ENCODE assay signal across 13 cellular contexts in the genomic region with DNA sequence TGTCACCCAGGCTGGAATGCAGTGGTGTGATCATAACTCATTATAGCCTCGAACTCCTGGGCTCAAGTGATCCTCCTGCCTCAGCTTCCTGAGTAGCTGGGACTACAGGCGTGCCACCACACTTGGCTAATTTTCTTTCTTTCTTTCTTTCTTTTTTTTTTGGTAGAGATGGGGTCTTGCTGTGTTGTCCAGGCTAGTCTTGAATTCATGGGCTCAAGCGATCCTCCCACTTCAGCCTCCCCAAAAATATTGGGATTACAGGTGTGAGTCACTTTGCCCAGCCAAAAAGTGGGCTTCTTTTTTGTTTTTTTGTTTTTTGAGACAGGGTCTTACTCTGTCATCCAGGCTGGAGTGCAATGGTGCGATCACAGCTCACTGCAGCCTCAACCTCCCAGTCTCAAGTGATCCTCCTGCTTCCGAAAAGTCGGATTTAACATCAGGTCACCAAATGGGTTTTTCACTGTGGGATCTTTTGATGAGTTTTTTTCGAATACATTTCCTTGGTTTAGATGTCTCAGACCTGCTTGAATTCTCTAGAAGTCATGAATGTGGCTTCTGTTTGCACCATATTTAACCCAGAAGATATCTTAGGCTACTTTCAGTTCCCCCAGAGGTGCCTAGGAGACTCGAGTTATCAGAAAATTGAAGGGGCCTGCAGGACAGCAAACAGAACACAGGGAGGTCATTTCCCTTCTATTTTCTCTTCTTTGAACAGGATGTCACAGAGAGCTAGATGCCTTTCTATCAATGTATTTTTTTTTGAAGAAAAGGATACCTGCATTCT. TPM values are rescaled to one million over a fixed set of nuclear protein-coding genes. Genes with fewer than 3 reads are reported as not detected.
A peak's percentile ranks its signal among the peaks of the same experiment; 100 is the strongest.
DNase-seq lines count a peak whose midpoint lies in the region; ATAC-seq and TF ChIP-seq lines count a peak whose summit lies in the region.
"Had no signal": no experiment of that assay in that cellular context is flagged by ENCODE, and none has a peak within 500 bp of the region (broad histone marks: within the 10 kb centered on the region; RNA-seq: fewer than 3 reads in every experiment).

No MANE protein-coding gene starts in this region.

- ATAC-seq in GM18909 (IDR thresholded peaks at IDR 0.05; ENCODE audit: poor library complexity, unreplicated experiment) = peak; percentile 72
- ATAC-seq in HG03103 (IDR thresholded peaks at IDR 0.05; ENCODE audit: low read depth, unreplicated experiment) = peak; percentile 79
- peak; percentile 97 to 99 for ATAC-seq in stimulated activated naive B cell treated with anti-CD40 and anti-IgM and Interleukin-4, amounts not matched to agents 10 μg/mL and 1 μg/mL and 100 μg/mL, for 72 hours (replicated peaks)
- no peak for ATAC-seq in effector memory CD8-positive, alpha-beta T cell (replicated peaks)
- ATAC-seq in HG02973 (IDR thresholded peaks at IDR 0.05; ENCODE audit: unreplicated experiment) = no peak
- ATAC-seq: stimulated activated naive CD8-positive, alpha-beta T cell treated with anti-CD3 and anti-CD28 coated beads, Interleukin-15, amount 100 ng/mL, for 72 hours had no signal

- no peaks in the 10 kb centered on the region for H4K20me1 ChIP-seq in OCI-LY7 (ENCODE audit: insufficient read depth, low read length)

- no peaks in the 10 kb centered on the region for H3K4me1 ChIP-seq in OCI-LY7 (ENCODE audit: insufficient read depth, low read length, poor library complexity, severe bottlenecking)

- H3K36me3 ChIP-seq in OCI-LY7 (ENCODE audit: insufficient read depth, low read length) = no peaks in the 10 kb centered on the region

- POLR2A ChIA-PET in OCI-LY7 (lab: Charles Lee) = no interaction called here

- H3K9me2 ChIP-seq in OCI-LY7 (ENCODE audit: insufficient read depth, low read length) = no peaks in the 10 kb centered on the region

- no peak overlapping the region for H3K4me3 ChIP-seq in OCI-LY7 (ENCODE audit: low read depth, low read length, poor library complexity, severe bottlenecking)

- DNase-seq in OCI-LY7 (ENCODE audit: low spot score) = peak; percentile 3
- no peak for DNase-seq in stimulated activated naive B cell treated with anti-CD40 and anti-IgM and Interleukin-4, amounts not matched to agents 10 μg/mL and 1 μg/mL and 100 μg/mL, for 72 hours
- no peak for DNase-seq in effector memory CD8-positive, alpha-beta T cell
- DNase-seq in stimulated activated naive CD4-positive, alpha-beta T cell treated with Interleukin-2 at 50 U/mL for 16 hours (lab: John Stamatoyannopoulos, UW) = no peak
- DNase-seq: activated CD4-positive, alpha-beta T cell treated with anti-CD3 and anti-CD28 coated beads, Interleukin-2, amount 10 ng/mL, durations not matched to agents 7 days and 5 days; activated T-cell treated with anti-CD3 and anti-CD28 coated beads, Interleukin-2, amount 50 U/mL, for 24 hours; DMS53; NCI-H2029 treated with DMSO at 0.1 percent for 48 hours; NCI-H748 treated with DMSO at 0.1 percent for 48 hours; stimulated activated naive CD8-positive, alpha-beta T cell treated with anti-CD3 and anti-CD28 coated beads, Interleukin-15, amount 100 ng/mL, for 72 hours had no signal

- no peak overlapping the region for H3K27ac ChIP-seq in OCI-LY7 (ENCODE audit: low read depth, low read length, poor library complexity, severe bottlenecking)

- H3K9me3 ChIP-seq in OCI-LY7 (ENCODE audit: low read length) = no peaks in the 10 kb centered on the region

- no peak for TF ChIP-seq CTCF in OCI-LY7 (conservative IDR thresholded peaks at IDR 0.05; ENCODE audit: low read length)

- H3K79me2 ChIP-seq in OCI-LY7 (ENCODE audit: insufficient read depth, low read depth, low read length) = no peaks in the 10 kb centered on the region

- no TSS peak for BruUV-seq in OCI-LY7 (replicated peaks; lab: Mats Ljungman, UMichigan)

- CTCF ChIA-PET in OCI-LY7 (lab: Charles Lee; ENCODE audit: unreplicated experiment) = no interaction called here

- H2AFZ ChIP-seq in OCI-LY7 (ENCODE audit: low read length) = no peak overlapping the region

- peaks cover 39 to 54% of the 10 kb centered on the region in 2 donors for H3K4me1 Mint-ChIP-seq in stimulated activated naive B cell treated with anti-CD40 and anti-IgM and Interleukin-4, amounts not matched to agents 10 μg/mL and 1 μg/mL and 100 μg/mL, for 72 hours
- peaks cover 0 to 4% of the 10 kb centered on the region in 2 donors for H3K4me1 Mint-ChIP-seq in effector memory CD8-positive, alpha-beta T cell (ENCODE audit: low read depth in 2 of 2)

- peaks cover 33% of the 10 kb centered on the region in 2 donors for H3K36me3 Mint-ChIP-seq in stimulated activated naive B cell treated with anti-CD40 and anti-IgM and Interleukin-4, amounts not matched to agents 10 μg/mL and 1 μg/mL and 100 μg/mL, for 72 hours
- H3K36me3 Mint-ChIP-seq in effector memory CD8-positive, alpha-beta T cell (ENCODE audit: insufficient read depth) = peaks cover 3% of the 10 kb centered on the region

- peaks cover 20 to 27% of the 10 kb centered on the region in 2 donors for H3K27me3 Mint-ChIP-seq in stimulated activated naive B cell treated with anti-CD40 and anti-IgM and Interleukin-4, amounts not matched to agents 10 μg/mL and 1 μg/mL and 100 μg/mL, for 72 hours
- peaks cover 69 to 82% of the 10 kb centered on the region in 2 donors for H3K27me3 Mint-ChIP-seq in effector memory CD8-positive, alpha-beta T cell

- H3K4me2 ChIP-seq in OCI-LY7 (ENCODE audit: low read length) = no peak overlapping the region

- H3K4me3 Mint-ChIP-seq in stimulated activated naive B cell treated with anti-CD40 and anti-IgM and Interleukin-4, amounts not matched to agents 10 μg/mL and 1 μg/mL and 100 μg/mL, for 72 hours = peak overlapping the region; percentile 19 to 27
- no peak overlapping the region for H3K4me3 Mint-ChIP-seq in effector memory CD8-positive, alpha-beta T cell
- H3K4me3 Mint-ChIP-seq: activated CD4-positive, alpha-beta T cell treated with anti-CD3 and anti-CD28 coated beads, Interleukin-2, amount 10 ng/mL, durations not matched to agents 7 days and 5 days; activated T-cell treated with anti-CD3 and anti-CD28 coated beads, Interleukin-2, amount 50 U/mL, for 24 hours; stimulated activated naive CD8-positive, alpha-beta T cell treated with anti-CD3 and anti-CD28 coated beads, Interleukin-15, amount 100 ng/mL, for 72 hours had no signal

- intact Hi-C loops in OCI-LY7 (cut with micrococcal nuclease; ENCODE audit: unreplicated experiment) = no loop called here

- no peaks in the 10 kb centered on the region for H3K9me3 Mint-ChIP-seq in stimulated activated naive B cell treated with anti-CD40 and anti-IgM and Interleukin-4, amounts not matched to agents 10 μg/mL and 1 μg/mL and 100 μg/mL, for 72 hours
- no peaks in the 10 kb centered on the region for H3K9me3 Mint-ChIP-seq in effector memory CD8-positive, alpha-beta T cell
- H3K9me3 Mint-ChIP-seq: activated CD4-positive, alpha-beta T cell treated with anti-CD3 and anti-CD28 coated beads, Interleukin-2, amount 10 ng/mL, durations not matched to agents 7 days and 5 days; activated T-cell treated with anti-CD3 and anti-CD28 coated beads, Interleukin-2, amount 50 U/mL, for 24 hours; stimulated activated naive CD8-positive, alpha-beta T cell treated with anti-CD3 and anti-CD28 coated beads, Interleukin-15, amount 100 ng/mL, for 72 hours had no signal

- H3K27ac Mint-ChIP-seq in stimulated activated naive B cell treated with anti-CD40 and anti-IgM and Interleukin-4, amounts not matched to agents 10 μg/mL and 1 μg/mL and 100 μg/mL, for 72 hours = peak overlapping the region; percentile 77
- no peak overlapping the region for H3K27ac Mint-ChIP-seq in effector memory CD8-positive, alpha-beta T cell
- H3K27ac Mint-ChIP-seq: activated CD4-positive, alpha-beta T cell treated with anti-CD3 and anti-CD28 coated beads, Interleukin-2, amount 10 ng/mL, durations not matched to agents 7 days and 5 days; activated T-cell treated with anti-CD3 and anti-CD28 coated beads, Interleukin-2, amount 50 U/mL, for 24 hours; stimulated activated naive CD8-positive, alpha-beta T cell treated with anti-CD3 and anti-CD28 coated beads, Interleukin-15, amount 100 ng/mL, for 72 hours had no signal

RNA-seq across cellular contexts. Expression of a gene that starts 8.9 kb away (rescaled TPM):
- not detected in 2 replicates for total RNA-seq in OCI-LY7 (2014; rRNA removed; shearing (Covaris generic))
- total RNA-seq in OCI-LY7 (2022) = not detected in 2 replicates

Comparison
In these comparisons a context has a peak if more than half of its experiments do, and no peak if none do; other contexts are left out.
1. ATAC-seq: peak in GM18909 (single experiment), HG03103 (single experiment) and stimulated activated naive B cell treated with anti-CD40 and anti-IgM and Interleukin-4, amounts not matched to agents 10 μg/mL and 1 μg/mL and 100 μg/mL, for 72 hours (2 of 2); none in effector memory CD8-positive, alpha-beta T cell (single experiment) and HG02973 (single experiment).
2. H3K4me3 Mint-ChIP-seq: peak in stimulated activated naive B cell treated with anti-CD40 and anti-IgM and Interleukin-4, amounts not matched to agents 10 μg/mL and 1 μg/mL and 100 μg/mL, for 72 hours (2 of 2); none in effector memory CD8-positive, alpha-beta T cell (0 of 2).